32 cellular contexts compared by ENCODE assay signal in genomic region chr7:158138329-158138597, GRCh38.
"Had no signal": no experiment of that assay in that cellular context is flagged by ENCODE, and none has a peak within 500 bp of the region (broad histone marks: within the 10 kb centered on the region; RNA-seq: fewer than 3 reads in every experiment).

No MANE protein-coding gene starts in this region.

- ATAC-seq: activated CD8-positive, alpha-beta T cell treated with anti-CD3 and anti-CD28 coated beads for 36 hours; activated naive CD4-positive, alpha-beta T cell treated with anti-CD3 and anti-CD28 coated beads, Interleukin-2, amount 50 U/mL, for 72 hours; activated T-cell treated with anti-CD3 and anti-CD28 coated beads, Interleukin-2, amount 50 U/mL, for 4 hours; activated T-cell treated with anti-CD3 and anti-CD28 coated beads, Interleukin-2, amount 50 U/mL, for 72 hours; activated T-helper 17 cell treated with anti-CD3 and anti-CD28 coated beads, Interleukin-2, amount 50 U/mL, for 72 hours; body of pancreas had no signal

- DNase-seq: activated B cell treated with CpG ODN at 0.5 μM for 24 hours; activated CD4-positive, alpha-beta memory T cell treated with anti-CD3 and anti-CD28 coated beads for 36 hours; activated CD4-positive, alpha-beta T cell treated with anti-CD3 and anti-CD28 coated beads for 4 hours; activated CD4-positive, alpha-beta T cell treated with anti-CD3 and anti-CD28 coated beads, Interleukin-2, amount 10 ng/mL, durations not matched to agents 24 days and 14 days; activated CD4-positive, alpha-beta T cell treated with anti-CD3 and anti-CD28 coated beads, Interleukin-2, amount 50 U/mL, for 1 hour; activated CD4-positive, alpha-beta T cell treated with anti-CD3 and anti-CD28 coated beads, Interleukin-2, amount 50 U/mL, for 4 hours; activated CD4-positive, CD25-positive, alpha-beta regulatory T cell treated with anti-CD3 and anti-CD28 coated beads, Interleukin-2, amount 50 U/mL, for 72 hours; activated CD8-positive, alpha-beta memory T cell treated with anti-CD3 and anti-CD28 coated beads, Interleukin-2, amount 50 U/mL, for 4 hours; activated CD8-positive, alpha-beta T cell treated with anti-CD3 and anti-CD28 coated beads for 36 hours; activated effector memory CD4-positive, alpha-beta T cell treated with anti-CD3 and anti-CD28 coated beads, Interleukin-2, amount 50 U/mL, for 16 hours; activated gamma-delta T cell treated with Interleukin-2 at 50 U/mL for 16 hours; activated naive CD4-positive, alpha-beta T cell; activated naive CD4-positive, alpha-beta T cell treated with anti-CD3 and anti-CD28 coated beads for 36 hours; activated naive CD4-positive, alpha-beta T cell treated with anti-CD3 and anti-CD28 coated beads, Interleukin-2, amount 50 U/mL, for 16 hours; activated naive CD8-positive, alpha-beta T cell treated with anti-CD3 and anti-CD28 coated beads for 36 hours; activated T-cell treated with anti-CD3 and anti-CD28 coated beads for 4 hours; activated T-cell treated with anti-CD3 and anti-CD28 coated beads, Interleukin-2, amount 50 U/mL, for 1 hour; activated T-cell treated with anti-CD3 and anti-CD28 coated beads, Interleukin-2, amount 50 U/mL, for 4 hours; activated T-cell treated with anti-CD3 and anti-CD28 coated beads, Interleukin-2, amount 50 U/mL, for 72 hours; adrenal gland; amniotic stem cell; brain microvascular endothelial cell; central memory CD4-positive, alpha-beta T cell; SW 1271; T-helper 1 cell; T-helper 2 cell; T-helper 9 cell had no signal

- H3K9me3 ChIP-seq: adrenal gland, body of pancreas had no signal

- H3K36me3 ChIP-seq: adrenal gland, brain microvascular endothelial cell, breast epithelium had no signal

- H3K4me1 ChIP-seq: adrenal gland, body of pancreas, breast epithelium had no signal

- H3K4me3 ChIP-seq: adrenal gland, body of pancreas, breast epithelium had no signal

- H3K27ac ChIP-seq: adrenal gland, body of pancreas, brain microvascular endothelial cell, breast epithelium, VCaP had no signal

- H3K27me3 ChIP-seq: adrenal gland, body of pancreas, brain microvascular endothelial cell, breast epithelium had no signal
